ENCODE assay signal across 8 cellular contexts in the genomic region with DNA sequence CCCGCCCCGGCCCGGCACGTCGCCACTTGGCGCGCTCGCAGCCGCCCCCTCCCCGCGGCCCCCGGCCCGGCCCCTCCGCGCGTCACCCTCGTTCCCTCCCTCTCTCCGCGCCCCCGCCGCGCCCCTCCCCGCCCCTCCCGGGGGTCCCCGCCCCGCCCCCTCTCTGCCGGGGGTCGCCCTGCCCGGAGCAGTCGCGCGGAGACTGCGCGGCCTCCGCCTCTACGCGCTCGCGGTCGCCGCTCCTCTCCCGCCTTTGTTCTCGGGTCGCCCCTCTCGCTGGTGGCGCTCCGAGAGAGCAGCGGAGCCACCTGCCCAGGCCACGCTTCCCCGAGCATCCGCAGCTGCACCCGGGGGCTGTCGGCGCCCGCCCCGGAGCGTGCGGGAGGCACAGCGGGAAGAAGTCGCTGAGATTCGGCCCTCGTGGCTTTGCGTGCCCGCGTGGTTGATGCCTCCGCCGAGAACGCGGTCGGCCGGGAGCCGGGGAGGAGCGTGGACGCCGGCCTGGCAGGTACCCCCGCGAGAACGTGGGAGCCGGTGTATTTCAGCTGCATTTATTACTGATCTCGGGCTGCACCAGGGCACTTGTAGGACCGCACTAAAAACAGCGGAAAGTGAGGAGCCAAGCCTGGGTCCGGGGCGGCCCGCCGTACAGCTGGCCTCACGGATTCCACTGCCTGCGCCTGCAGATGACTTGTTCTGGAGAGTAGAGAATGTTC. TPM values are rescaled to one million over a fixed set of nuclear protein-coding genes. Genes with fewer than 3 reads are reported as not detected.
DNase-seq lines count a peak whose midpoint lies in the region; ATAC-seq and TF ChIP-seq lines count a peak whose summit lies in the region.

No MANE protein-coding gene starts in this region.

- H3K36me3 ChIP-seq in PC-3 (ENCODE audit: low read depth, low read length) = no peaks in the 10 kb centered on the region
- H3K36me3 ChIP-seq in neural cell (ENCODE audit: insufficient read depth, low read length) = no peaks in the 10 kb centered on the region

- H3K9me2 ChIP-seq in PC-3 (replicated peaks; ENCODE audit: low read length) = no peaks in the 10 kb centered on the region
- H3K9me2 ChIP-seq in neural cell (ENCODE audit: insufficient read depth, low read length) = no peaks in the 10 kb centered on the region

- intact Hi-C loops in PC-3 (cut with micrococcal nuclease) = loop anchor here (10.0 kb wide), 1 partner anchor 830 kb away; the partner anchor contains the start of genes PSMB1 and TBP
- intact Hi-C loops in activated T-helper 2 cell treated with anti-CD3 and anti-CD28 coated beads, Interferon-gamma antibody, Interleukin-2, Interleukin-4, amounts not matched to agents 10 μg/mL and 5 μg/mL and 100 μg/mL, durations not matched to agents 14 hours and 24 hours and 36 hours (cut with micrococcal nuclease) = loop anchor here (2.0 to 10.0 kb wide), 2 partner anchors 194 to 570 kb away; partner anchors contain the start of gene DLL1

- CTCF ChIA-PET in PC-3 (lab: Charles Lee) = no interaction called here

- H3K27me3 Mint-ChIP-seq in activated T-helper 2 cell treated with anti-CD3 and anti-CD28 coated beads, Interferon-gamma antibody, Interleukin-2, Interleukin-4, amounts not matched to agents 10 μg/mL and 5 μg/mL and 100 μg/mL, durations not matched to agents 14 hours and 24 hours and 36 hours (ENCODE audit: low read depth) = peaks cover 2% of the 10 kb centered on the region

- H3F3A ChIP-seq in PC-3 (ENCODE audit: low read length, unreplicated experiment) (no peaks in the 10 kb centered on the region), neural cell (ENCODE audit: insufficient read depth, low read length, poor library complexity, severe bottlenecking) (peaks cover 9% of the 10 kb centered on the region)

- TF ChIP-seq RAD21 in neural cell (conservative IDR thresholded peaks at IDR 0.05) = no peak

- peak overlapping the region; percentile 42 for H3K4me3 ChIP-seq in AG09309 (ENCODE audit: control insufficient read depth, low read depth, low read length)
- H3K4me3 ChIP-seq in PC-3 (ENCODE audit: low read length) = peak overlapping the region; percentile 77
- peak overlapping the region; percentile 93 for H3K4me3 ChIP-seq in neural cell (ENCODE audit: low read length)

- POLR2A ChIA-PET in PC-3 (lab: Charles Lee; ENCODE audit: unreplicated experiment) = interaction anchor here (0.8 kb wide), 1 partner anchor 23 kb away, joined by 6 read pairs; no protein-coding TSS in a partner anchor

- H4K20me1 ChIP-seq in PC-3 (ENCODE audit: low read length) (peaks cover 4% of the 10 kb centered on the region; the same call in 1 of the 2 replicates), neural cell (ENCODE audit: insufficient read depth) (peaks cover 10% of the 10 kb centered on the region)

- TF ChIP-seq CTCF in AG09309 (IDR thresholded peaks at IDR 0.05; ENCODE audit: control insufficient read depth, insufficient read depth, low read depth, low read length, missing control alignments) (no peak), PC-3 (conservative IDR thresholded peaks at IDR 0.05; ENCODE audit: low read depth, low read length) (no peak), neural cell (IDR thresholded peaks at IDR 0.05; ENCODE audit: poor library complexity, severe bottlenecking) (no peak)

- peak; percentile 38 for TF ChIP-seq EP300 in neural cell (conservative IDR thresholded peaks at IDR 0.05; ENCODE audit: poor library complexity, severe bottlenecking)

- DNase-seq in AG09309 (ENCODE audit: low read depth) (no peak), PC-3 (peak; percentile 18), fibroblast of peridontal ligament (ENCODE audit: extremely low read depth) (peak; percentile 20), substantia nigra (lab: John Stamatoyannopoulos, UW) (peak in 45 of 49 donors; percentile 11 to 81 (median 59))
- DNase-seq in activated T-helper 2 cell treated with anti-CD3 and anti-CD28 coated beads, Interferon-gamma antibody, Interleukin-2, Interleukin-4, amounts not matched to agents 10 μg/mL and 5 μg/mL and 100 μg/mL, durations not matched to agents 14 hours and 24 hours and 36 hours (ENCODE audit: low spot score) = peak; percentile 55

- H3K36me3 Mint-ChIP-seq in activated T-helper 2 cell treated with anti-CD3 and anti-CD28 coated beads, Interferon-gamma antibody, Interleukin-2, Interleukin-4, amounts not matched to agents 10 μg/mL and 5 μg/mL and 100 μg/mL, durations not matched to agents 14 hours and 24 hours and 36 hours (ENCODE audit: low read depth) = peaks cover 22% of the 10 kb centered on the region

- H3K79me2 ChIP-seq in PC-3 (ENCODE audit: low read length) (peaks cover 30% of the 10 kb centered on the region), neural cell (replicated peaks; ENCODE audit: insufficient read depth, low read length) (peaks cover 51% of the 10 kb centered on the region)

- ATAC-seq in GM18873 (IDR thresholded peaks at IDR 0.05; ENCODE audit: low FRiP score, unreplicated experiment) (peak; percentile 27), HG03135 (IDR thresholded peaks at IDR 0.05; ENCODE audit: unreplicated experiment) (peak; percentile 36), PC-3 (peak; percentile 35)

- H3K9me3 ChIP-seq in PC-3 (ENCODE audit: low read length) (no peaks in the 10 kb centered on the region), neural cell (ENCODE audit: low read length) (no peaks in the 10 kb centered on the region)

- H2AFZ ChIP-seq in PC-3 (ENCODE audit: low read length) (peak overlapping the region; percentile 61), neural cell (ENCODE audit: low read depth, low read length) (peak overlapping the region; percentile 92)

- peaks cover 31% of the 10 kb centered on the region for H3K4me1 Mint-ChIP-seq in activated T-helper 2 cell treated with anti-CD3 and anti-CD28 coated beads, Interferon-gamma antibody, Interleukin-2, Interleukin-4, amounts not matched to agents 10 μg/mL and 5 μg/mL and 100 μg/mL, durations not matched to agents 14 hours and 24 hours and 36 hours (ENCODE audit: low read depth)

- H3K4me1 ChIP-seq in PC-3 (ENCODE audit: insufficient read depth, low read length) = peaks cover 13% of the 10 kb centered on the region

- H3K4me2 ChIP-seq in PC-3 (ENCODE audit: low read length) (peak overlapping the region; percentile 92), neural cell (ENCODE audit: low read length) (peak overlapping the region; percentile 31)

- BruUV-seq in PC-3 (replicated peaks; lab: Mats Ljungman, UMichigan) = no TSS peak

- H3K27me3 ChIP-seq in PC-3 (ENCODE audit: low read length) = no peaks in the 10 kb centered on the region
- H3K27me3 ChIP-seq in neural cell (ENCODE audit: insufficient read depth, low read depth, low read length) = no peaks in the 10 kb centered on the region

- peak overlapping the region; percentile 86 for H3K9ac ChIP-seq in PC-3 (ENCODE audit: low read length)
- H3K9ac ChIP-seq in neural cell (ENCODE audit: low read length) = peak overlapping the region; percentile 95

- no peaks in the 10 kb centered on the region for H3K9me3 Mint-ChIP-seq in activated T-helper 2 cell treated with anti-CD3 and anti-CD28 coated beads, Interferon-gamma antibody, Interleukin-2, Interleukin-4, amounts not matched to agents 10 μg/mL and 5 μg/mL and 100 μg/mL, durations not matched to agents 14 hours and 24 hours and 36 hours

- peak overlapping the region; percentile 85 for H3K27ac Mint-ChIP-seq in activated T-helper 2 cell treated with anti-CD3 and anti-CD28 coated beads, Interferon-gamma antibody, Interleukin-2, Interleukin-4, amounts not matched to agents 10 μg/mL and 5 μg/mL and 100 μg/mL, durations not matched to agents 14 hours and 24 hours and 36 hours

- H3K4me3 Mint-ChIP-seq in activated T-helper 2 cell treated with anti-CD3 and anti-CD28 coated beads, Interferon-gamma antibody, Interleukin-2, Interleukin-4, amounts not matched to agents 10 μg/mL and 5 μg/mL and 100 μg/mL, durations not matched to agents 14 hours and 24 hours and 36 hours (ENCODE audit: low read depth) = peak overlapping the region; percentile 83

- H3K27ac ChIP-seq in PC-3 (ENCODE audit: low read length) (peak overlapping the region; percentile 81), neural cell (ENCODE audit: low read length) (peak overlapping the region; percentile 92), substantia nigra (ENCODE audit: low read depth, low read length, poor library complexity, severe bottlenecking) (peak overlapping the region; percentile 90)

TF ChIP-seq in neural cell, 6 proteins besides CTCF, POLR2A, EP300 and RAD21 (continues in another document):
- TF ChIP-seq EZH2 (IDR thresholded peaks at IDR 0.05; ENCODE audit: borderline replicate concordance, insufficient read depth, low read length, poor library complexity, severe bottlenecking) = no peak
- peak; percentile 92 for TF ChIP-seq POLR2AphosphoS5 (IDR thresholded peaks at IDR 0.05)
- TF ChIP-seq TAF1 (IDR thresholded peaks at IDR 0.05; ENCODE audit: low read depth) = peak; percentile 26

RNA-seq across cellular contexts. Expression of gene PHF10, which starts 0.4 kb away (rescaled TPM):
- total RNA-seq in PC-3 (2014; rRNA removed) = 6.3 and 10.7 TPM in 2 replicates
- total RNA-seq in activated T-helper 2 cell treated with anti-CD3 and anti-CD28 coated beads, Interferon-gamma antibody, Interleukin-2, Interleukin-4, amounts not matched to agents 10 μg/mL and 5 μg/mL and 100 μg/mL, durations not matched to agents 14 hours and 24 hours and 36 hours = 94.5 and 95.3 TPM in 2 replicates
- polyA plus RNA-seq in neural cell = 42.9 and 48.9 TPM in 2 replicates
- 31.2 and 40.6 TPM in 2 replicates for polyA minus RNA-seq in neural cell

RNA-seq across cellular contexts. Expression of gene C6orf120, which starts 22.8 kb away (rescaled TPM):
- 17.0 and 18.6 TPM in 2 replicates for total RNA-seq in PC-3 (2014; rRNA removed)
- total RNA-seq in activated T-helper 2 cell treated with anti-CD3 and anti-CD28 coated beads, Interferon-gamma antibody, Interleukin-2, Interleukin-4, amounts not matched to agents 10 μg/mL and 5 μg/mL and 100 μg/mL, durations not matched to agents 14 hours and 24 hours and 36 hours = 18.9 and 19.6 TPM in 2 replicates
- 16.6 and 17.8 TPM in 2 replicates for polyA plus RNA-seq in neural cell
- 35.9 and 41.4 TPM in 2 replicates for polyA minus RNA-seq in neural cell

RNA-seq across cellular contexts. Expression of gene WDR27, which starts 22.9 kb away (rescaled TPM):
- total RNA-seq in PC-3 (2014; rRNA removed) = 20.0 and 28.3 TPM in 2 replicates
- total RNA-seq in activated T-helper 2 cell treated with anti-CD3 and anti-CD28 coated beads, Interferon-gamma antibody, Interleukin-2, Interleukin-4, amounts not matched to agents 10 μg/mL and 5 μg/mL and 100 μg/mL, durations not matched to agents 14 hours and 24 hours and 36 hours = 35.0 and 35.9 TPM in 2 replicates
- 35.8 and 58.5 TPM in 2 replicates for polyA plus RNA-seq in neural cell
- 53.3 and 59.7 TPM in 2 replicates for polyA minus RNA-seq in neural cell

RNA-seq across cellular contexts. Expression of gene DYNLT2, which starts 26.7 kb away (rescaled TPM):
- 0.51 and 1.5 TPM in 2 replicates for total RNA-seq in PC-3 (2014; rRNA removed)
- total RNA-seq in activated T-helper 2 cell treated with anti-CD3 and anti-CD28 coated beads, Interferon-gamma antibody, Interleukin-2, Interleukin-4, amounts not matched to agents 10 μg/mL and 5 μg/mL and 100 μg/mL, durations not matched to agents 14 hours and 24 hours and 36 hours = 1.9 and 2.1 TPM in 2 replicates
- 1.8 and 2.8 TPM in 2 replicates for polyA plus RNA-seq in neural cell
- 5.0 and 5.6 TPM in 2 replicates for polyA minus RNA-seq in neural cell

RNA-seq across cellular contexts. Expression of gene ERMARD, which starts 26.7 kb away (rescaled TPM):
- total RNA-seq in PC-3 (2014; rRNA removed) = 16.3 and 24.2 TPM in 2 replicates
- 24.5 and 25.9 TPM in 2 replicates for total RNA-seq in activated T-helper 2 cell treated with anti-CD3 and anti-CD28 coated beads, Interferon-gamma antibody, Interleukin-2, Interleukin-4, amounts not matched to agents 10 μg/mL and 5 μg/mL and 100 μg/mL, durations not matched to agents 14 hours and 24 hours and 36 hours
- polyA plus RNA-seq in neural cell = 39.1 and 51.2 TPM in 2 replicates
- polyA minus RNA-seq in neural cell = 22.6 and 25.4 TPM in 2 replicates

Comparison
In these comparisons a context has a peak if more than half of its experiments do, and no peak if none do; other contexts are left out.
1. H3K4me3 ChIP-seq: peak in every context shown above with its lines; median percentile 93 in neural cell; 77 in PC-3; 42 in AG09309.